ENCODE assay signal across 11 cellular contexts in genomic region chr2:127770973-127771735, GRCh38. TPM values are rescaled to one million over a fixed set of nuclear protein-coding genes. Genes with fewer than 3 reads are reported as not detected.
DNase-seq lines count a peak whose midpoint lies in the region; ATAC-seq and TF ChIP-seq lines count a peak whose summit lies in the region.
"Had no signal": no experiment of that assay in that cellular context is flagged by ENCODE, and none has a peak within 500 bp of the region (broad histone marks: within the 10 kb centered on the region; RNA-seq: fewer than 3 reads in every experiment).

No MANE protein-coding gene starts in this region.

- H3K4me3 ChIP-seq in NB4 (ENCODE audit: low read depth, low read length) (no peak overlapping the region), mammary epithelial cell (replicated peaks in 1 of 3; ENCODE audit: insufficient read depth in 1 of 3, low read depth in 2 of 3, low read length in 3 of 3) (no peak overlapping the region)
- H3K4me3 ChIP-seq: cardiac muscle cell, GM23338 had no signal

- H3K27ac ChIP-seq in mammary epithelial cell (ENCODE audit: insufficient read depth, low read depth, low read length): peak overlapping the region; percentile 97
- H3K27ac ChIP-seq: cardiac muscle cell had no signal

- H3K9me3 ChIP-seq in mammary epithelial cell (replicated peaks; ENCODE audit: insufficient read depth, low read length): no peaks in the 10 kb centered on the region

- H3K9ac ChIP-seq in mammary epithelial cell (ENCODE audit: insufficient read depth, low read length): peak overlapping the region; percentile 62

- H3K36me3 ChIP-seq in mammary epithelial cell (ENCODE audit: insufficient read depth, low read length): peaks cover 10% of the 10 kb centered on the region

- dilution Hi-C loops in mammary epithelial cell (cut with HindIII; ENCODE audit: low sequenced_read_pairs): no loop called here

- no peaks in the 10 kb centered on the region for H4K20me1 ChIP-seq in mammary epithelial cell (ENCODE audit: insufficient read depth, low read length)

- H3K79me2 ChIP-seq in mammary epithelial cell (ENCODE audit: insufficient read depth, low read length): peaks cover 67% of the 10 kb centered on the region

- no peak overlapping the region for H2AFZ ChIP-seq in mammary epithelial cell (ENCODE audit: low read depth, low read length)
- H2AFZ ChIP-seq: GM23338 had no signal

- in situ Hi-C loops in mammary epithelial cell (cut with MboI; ENCODE audit: low sequenced_read_pairs in 2 of 2): no loop called here

- H3K4me1 ChIP-seq in mammary epithelial cell (ENCODE audit: insufficient read depth, low read length): peaks cover 13% of the 10 kb centered on the region

- TSS peak; percentile 71 for BruUV-seq in mammary epithelial cell (replicated peaks; lab: Mats Ljungman, UMichigan)

- WGBS in mammary epithelial cell (ENCODE audit: low coverage, missing lambda C conversion rate): 53% methylated on average over 9 of the region's 9 CpGs

- intact Hi-C loops in mammary epithelial cell (cut with micrococcal nuclease) (loop anchor here (1.0 to 2.0 kb wide), 2 partner anchors 40 to 88 kb away; partner anchors contain the start of genes POLR2D and WDR33), left colon (cut with DNase I, micrococcal nuclease) (no loop called here), cardiac septum (cut with DNase I) (no loop called here)

- peak overlapping the region; percentile 50 for H3K4me2 ChIP-seq in mammary epithelial cell (ENCODE audit: insufficient read depth, low read depth, low read length)
- H3K4me2 ChIP-seq: GM23338 had no signal

- CTCF ChIA-PET in mammary epithelial cell (lab: Charles Lee; ENCODE audit: low non-redundant PET): no interaction called here

- TF ChIP-seq POLR2A in NB4 (IDR thresholded peaks at IDR 0.05; ENCODE audit: extremely low read depth, insufficient read length): no peak

- H3K27me3 ChIP-seq in mammary epithelial cell (ENCODE audit: insufficient read depth, low read length): no peaks in the 10 kb centered on the region
- H3K27me3 ChIP-seq: cardiac muscle cell had no signal

- ATAC-seq in left colon: peak; percentile 52
- no peak for ATAC-seq in GM18519 (IDR thresholded peaks at IDR 0.05; ENCODE audit: low FRiP score, unreplicated experiment)
- ATAC-seq: GM23338 had no signal

- TF ChIP-seq CTCF in NB4 (IDR thresholded peaks at IDR 0.05; ENCODE audit: low read depth, low read length): no peak
- no peak for TF ChIP-seq CTCF in mammary epithelial cell (conservative IDR thresholded peaks at IDR 0.05 in 1 of 2, IDR thresholded peaks at IDR 0.05 in 1 of 2; ENCODE audit: extremely low read depth in 1 of 2, insufficient read depth in 1 of 2, low read depth in 1 of 2, low read length in 2 of 2)

- DNase-seq in COLO829 (ENCODE audit: low spot score): peak; percentile 48
- peak; percentile 57 for DNase-seq in NB4 (ENCODE audit: low read depth)
- DNase-seq in mammary epithelial cell: peak; percentile 87
- no peak for DNase-seq in left colon
- no peak for DNase-seq in HuH-7.5 (ENCODE audit: low spot score)
- no peak for DNase-seq in cardiac septum (ENCODE audit: low spot score)
- no peak for DNase-seq in SKM-1 (lab: John Stamatoyannopoulos, UW; ENCODE audit: unreplicated experiment)
- DNase-seq: NCI-H1105 had no signal

RNA-seq across cellular contexts. Expression of gene WDR33, which starts 39.8 kb away (rescaled TPM):
- total RNA-seq in mammary epithelial cell (10 to 100 TPM; 31.5 to 43.7 TPM), left colon (10 to 100 TPM; 46.0 to 47.4 TPM), cardiac septum (35.9 TPM)
- polyA plus RNA-seq in mammary epithelial cell: 21.4 TPM
- 35.2 TPM for polyA minus RNA-seq in mammary epithelial cell

Comparison
In these comparisons a context has a peak if more than half of its experiments do, and no peak if none do; other contexts are left out.
1. DNase-seq: peak in COLO829 (single experiment), NB4 (single experiment) and mammary epithelial cell (single experiment); none in left colon (0 of 2), HuH-7.5 (single experiment), cardiac septum (single experiment) and SKM-1 (single experiment).